Comparison of ENCODE assay signal across 9 cellular contexts in genomic region chr7:29345590-29345989, GRCh38.
A peak's percentile ranks its signal among the peaks of the same experiment; 100 is the strongest.
DNase-seq lines count a peak whose midpoint lies in the region; ATAC-seq and TF ChIP-seq lines count a peak whose summit lies in the region.
"Had no signal": no experiment of that assay in that cellular context is flagged by ENCODE, and none has a peak within 500 bp of the region (broad histone marks: within the 10 kb centered on the region; RNA-seq: fewer than 3 reads in every experiment).

No MANE protein-coding gene starts in this region.

- H3K27ac ChIP-seq in MM.1S (ENCODE audit: low read length) (no peak overlapping the region), transverse colon (no peak overlapping the region)

- ATAC-seq in GM21576 (IDR thresholded peaks at IDR 0.05; ENCODE audit: unreplicated experiment) = no peak
- no peak for ATAC-seq in activated T-helper 17 cell treated with anti-CD3 and anti-CD28 coated beads, Interleukin-2, amount 50 U/mL, for 72 hours (replicated peaks)

- WGBS in transverse colon (ENCODE audit: low coverage in 1 of 2), 2 donors = 82 to 97% methylated on average over 7 to 9 of the region's 9 CpGs

- intact Hi-C loops in transverse colon (cut with DNase I; ENCODE audit: low total_unique reads) = no loop called here

- no peak overlapping the region for H3K27ac Mint-ChIP-seq in activated CD4-positive, alpha-beta memory T cell treated with anti-CD3 and anti-CD28 coated beads, Interleukin-2, amount 10 ng/mL, durations not matched to agents 7 days and 5 days
- no peak overlapping the region for H3K27ac Mint-ChIP-seq in activated T-helper 17 cell treated with anti-CD3 and anti-CD28 coated beads, Interleukin-2, amount 50 U/mL, for 72 hours
- H3K27ac Mint-ChIP-seq: stimulated activated naive CD8-positive, alpha-beta T cell treated with anti-CD3 and anti-CD28 coated beads, Interleukin-15, Interleukin-2, amounts not matched to agents 100 ng/mL and 50 ng/mL, for 24 hours had no signal

- H3F3A ChIP-seq in MM.1S (ENCODE audit: insufficient read depth, low read length) = no peaks in the 10 kb centered on the region

- in situ Hi-C loops in transverse colon (cut with MboI; ENCODE audit: low pct_ligation_motif_present in 1 of 4, low pct_unique_long_range_greater_than_20kb in 1 of 4, low sequenced_read_pairs in 3 of 4) = no loop called here
- in situ Hi-C loops in KBM-7 (cut with MboI; ENCODE audit: low pct_unique_long_range_greater_than_20kb, low sequenced_read_pairs) = no loop called here

- TF ChIP-seq EP300 in transverse colon (IDR thresholded peaks at IDR 0.05; ENCODE audit: low read depth) = no peak

- no peaks in the 10 kb centered on the region for H3K27me3 ChIP-seq in MM.1S (replicated peaks; ENCODE audit: insufficient read depth, low read length)
- H3K27me3 ChIP-seq in transverse colon = no peaks in the 10 kb centered on the region

- no peaks in the 10 kb centered on the region for H3K9me2 ChIP-seq in MM.1S (replicated peaks; ENCODE audit: insufficient read depth, low read length)

- TF ChIP-seq POLR2A in transverse colon (IDR thresholded peaks at IDR 0.05) = no peak

- CTCF ChIA-PET in activated CD4-positive, alpha-beta memory T cell treated with anti-CD3 and anti-CD28 coated beads, Interleukin-2, amount 10 ng/mL, durations not matched to agents 7 days and 5 days (lab: Charles Lee) = interaction anchor here (1.4 to 2.2 kb wide), 2 partner anchors 155 to 423 kb away, joined by 3 to 7 read pairs; no protein-coding TSS in a partner anchor

- no peaks in the 10 kb centered on the region for H4K20me1 ChIP-seq in MM.1S (ENCODE audit: insufficient read depth, low read length)

- H3K4me1 Mint-ChIP-seq in activated CD4-positive, alpha-beta memory T cell treated with anti-CD3 and anti-CD28 coated beads, Interleukin-2, amount 10 ng/mL, durations not matched to agents 7 days and 5 days = no peaks in the 10 kb centered on the region
- no peaks in the 10 kb centered on the region for H3K4me1 Mint-ChIP-seq in activated T-helper 17 cell treated with anti-CD3 and anti-CD28 coated beads, Interleukin-2, amount 50 U/mL, for 72 hours

- peak; percentile 27 for TF ChIP-seq CTCF in MM.1S (IDR thresholded peaks at IDR 0.05; ENCODE audit: low read length)
- TF ChIP-seq CTCF in transverse colon (IDR thresholded peaks at IDR 0.05) = peak in 4 of 5 experiments; percentile 8 to 35 (median 28)

- H3K4me1 ChIP-seq in MM.1S (ENCODE audit: low read length) (no peaks in the 10 kb centered on the region), transverse colon (peaks cover 0 to 9% (median 0%) of the 10 kb centered on the region in 4 donors)

- H3K4me3 ChIP-seq in MM.1S (ENCODE audit: low read length) = no peak overlapping the region
- H3K4me3 ChIP-seq in transverse colon = no peak overlapping the region

- no peaks in the 10 kb centered on the region for H3K27me3 Mint-ChIP-seq in activated CD4-positive, alpha-beta memory T cell treated with anti-CD3 and anti-CD28 coated beads, Interleukin-2, amount 10 ng/mL, durations not matched to agents 7 days and 5 days
- H3K27me3 Mint-ChIP-seq in activated T-helper 17 cell treated with anti-CD3 and anti-CD28 coated beads, Interleukin-2, amount 50 U/mL, for 72 hours = peaks cover 7% of the 10 kb centered on the region
- H3K27me3 Mint-ChIP-seq: stimulated activated naive CD8-positive, alpha-beta T cell treated with anti-CD3 and anti-CD28 coated beads, Interleukin-15, Interleukin-2, amounts not matched to agents 100 ng/mL and 50 ng/mL, for 24 hours had no signal

- no peak overlapping the region for H3K9ac ChIP-seq in MM.1S (ENCODE audit: low read length)

- no peak overlapping the region for H2AFZ ChIP-seq in MM.1S (ENCODE audit: low read length)

- no peaks in the 10 kb centered on the region for H3K79me2 ChIP-seq in MM.1S (ENCODE audit: low read length)

- H3K9me3 Mint-ChIP-seq in activated CD4-positive, alpha-beta memory T cell treated with anti-CD3 and anti-CD28 coated beads, Interleukin-2, amount 10 ng/mL, durations not matched to agents 7 days and 5 days = no peaks in the 10 kb centered on the region
- H3K9me3 Mint-ChIP-seq in activated T-helper 17 cell treated with anti-CD3 and anti-CD28 coated beads, Interleukin-2, amount 50 U/mL, for 72 hours = no peaks in the 10 kb centered on the region
- H3K9me3 Mint-ChIP-seq: stimulated activated naive CD8-positive, alpha-beta T cell treated with anti-CD3 and anti-CD28 coated beads, Interleukin-15, Interleukin-2, amounts not matched to agents 100 ng/mL and 50 ng/mL, for 24 hours had no signal

- DNase-seq in EL (peak; percentile 6), MM.1S (peak; percentile 16), islet precursor cell (peak; percentile 81), transverse colon (peak; percentile 41), KBM-7 (no peak)
- peak; percentile 21 for DNase-seq in activated CD4-positive, alpha-beta memory T cell treated with anti-CD3 and anti-CD28 coated beads, Interleukin-2, amount 10 ng/mL, durations not matched to agents 7 days and 5 days

- POLR2A ChIA-PET in activated CD4-positive, alpha-beta memory T cell treated with anti-CD3 and anti-CD28 coated beads, Interleukin-2, amount 10 ng/mL, durations not matched to agents 7 days and 5 days (lab: Charles Lee) = interaction anchor here (0.6 kb wide), 1 partner anchor 239 kb away, joined by 3 read pairs; no protein-coding TSS in a partner anchor

- H3K4me3 Mint-ChIP-seq in activated CD4-positive, alpha-beta memory T cell treated with anti-CD3 and anti-CD28 coated beads, Interleukin-2, amount 10 ng/mL, durations not matched to agents 7 days and 5 days = no peak overlapping the region
- no peak overlapping the region for H3K4me3 Mint-ChIP-seq in activated T-helper 17 cell treated with anti-CD3 and anti-CD28 coated beads, Interleukin-2, amount 50 U/mL, for 72 hours
- H3K4me3 Mint-ChIP-seq: stimulated activated naive CD8-positive, alpha-beta T cell treated with anti-CD3 and anti-CD28 coated beads, Interleukin-15, Interleukin-2, amounts not matched to agents 100 ng/mL and 50 ng/mL, for 24 hours had no signal

- H3K36me3 ChIP-seq in MM.1S (replicated peaks; ENCODE audit: insufficient read depth, low read length) = no peaks in the 10 kb centered on the region
- H3K36me3 ChIP-seq in transverse colon = no peaks in the 10 kb centered on the region

- no peaks in the 10 kb centered on the region for H3K9me3 ChIP-seq in MM.1S (replicated peaks; ENCODE audit: insufficient read depth, low read length)
- no peaks in the 10 kb centered on the region for H3K9me3 ChIP-seq in transverse colon

- H3K36me3 Mint-ChIP-seq in activated CD4-positive, alpha-beta memory T cell treated with anti-CD3 and anti-CD28 coated beads, Interleukin-2, amount 10 ng/mL, durations not matched to agents 7 days and 5 days (ENCODE audit: low read depth) = no peaks in the 10 kb centered on the region
- H3K36me3 Mint-ChIP-seq in activated T-helper 17 cell treated with anti-CD3 and anti-CD28 coated beads, Interleukin-2, amount 50 U/mL, for 72 hours (ENCODE audit: low read depth) = no peaks in the 10 kb centered on the region

- H3K4me2 ChIP-seq in MM.1S (ENCODE audit: low read depth, low read length) = no peak overlapping the region
